26 cellular contexts compared by ENCODE assay signal in the genomic region with DNA sequence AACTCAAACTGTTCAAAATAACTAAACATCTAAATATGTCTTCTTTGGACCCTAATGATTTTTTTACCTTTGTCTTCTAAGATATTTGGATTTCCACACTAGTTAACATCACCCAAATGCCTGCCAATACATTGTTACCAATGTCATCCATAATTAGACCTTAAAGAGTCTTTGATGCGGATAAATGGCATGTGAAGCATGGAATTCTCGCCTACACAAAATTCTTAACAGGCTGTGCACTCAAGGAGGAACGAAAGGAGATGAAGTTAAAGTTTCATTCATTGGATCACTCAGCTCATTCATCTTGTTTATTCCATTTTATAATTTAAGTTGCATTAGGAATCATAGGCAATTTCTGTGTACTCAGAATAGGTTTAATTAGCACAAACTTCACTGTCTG.
DNase-seq lines count a peak whose midpoint lies in the region; ATAC-seq, FAIRE-seq and TF ChIP-seq lines count a peak whose summit lies in the region.
"Had no signal": no experiment of that assay in that cellular context is flagged by ENCODE, and none has a peak within 500 bp of the region (broad histone marks: within the 10 kb centered on the region; RNA-seq: fewer than 3 reads in every experiment).

No MANE protein-coding gene starts in this region.

- DNase-seq in D721Med (ENCODE audit: insufficient read length, low spot score) (no peak), SK-N-MC (ENCODE audit: low read depth, low spot score) (no peak), fibroblast of lung (ENCODE audit: low read depth in 2 of 2) (peak in 1 of 2 donors; percentile 85), retinal pigment epithelial cell (ENCODE audit: low read depth) (no peak), NCI-H748 treated with DMSO at 0.1 percent for 48 hours (lab: John Stamatoyannopoulos, UW) (no peak)
- DNase-seq: CD8-positive, alpha-beta memory T cell; DMS153; DND-41; H9; HFFc6; MM.1S; NCI-H1694 treated with DMSO at 0.1 percent for 48 hours; NCI-H524 treated with DMSO at 0.1 percent for 48 hours; NCI-H82; NK-92 treated with Interleukin-12 subunit alpha and Interleukin-12 subunit beta, amount 100 ng/mL, for 24 hours; PC-9 had no signal

- no peak overlapping the region for H2AFZ ChIP-seq in fibroblast of lung (ENCODE audit: low read length)
- H2AFZ ChIP-seq: PC-9 had no signal

- no peaks in the 10 kb centered on the region for H3K27me3 ChIP-seq in fibroblast of lung (ENCODE audit: control insufficient read depth, insufficient read depth, low read length)
- H3K27me3 ChIP-seq: BE2C, SJCRH30 had no signal

- peak overlapping the region; percentile 15 for H3K4me2 ChIP-seq in fibroblast of lung (ENCODE audit: extremely low read depth, insufficient read depth, low read length)
- H3K4me2 ChIP-seq: KMS-11, PC-9 had no signal

- no peaks in the 10 kb centered on the region; the same call in 1 of the 2 replicates for H3K9me3 ChIP-seq in SK-N-MC (ENCODE audit: low read depth, low read length)
- no peaks in the 10 kb centered on the region for H3K9me3 ChIP-seq in fibroblast of lung (ENCODE audit: control insufficient read depth, insufficient read depth, low read depth, low read length)
- H3K9me3 ChIP-seq: BE2C, SJCRH30 had no signal

- H4K20me1 ChIP-seq in fibroblast of lung (ENCODE audit: control insufficient read depth, extremely low read depth, insufficient read depth, low read length), result no peaks in the 10 kb centered on the region

- TF ChIP-seq CTCF in D721Med (IDR thresholded peaks at IDR 0.05; ENCODE audit: insufficient read depth, missing control alignments), result no peak
- TF ChIP-seq CTCF in fibroblast of lung (conservative IDR thresholded peaks at IDR 0.05 in 1 of 2, IDR thresholded peaks at IDR 0.05 in 1 of 2; ENCODE audit: low read depth in 1 of 2, low read length in 2 of 2), result no peak
- TF ChIP-seq CTCF in retinal pigment epithelial cell (conservative IDR thresholded peaks at IDR 0.05; ENCODE audit: low read depth, low read length), result no peak

- H3K27ac ChIP-seq in SK-N-MC, result peak overlapping the region; percentile 58; the same call in 1 of the 2 replicates
- H3K27ac ChIP-seq in fibroblast of lung (ENCODE audit: insufficient read depth, low read length), result no peak overlapping the region
- H3K27ac ChIP-seq: HL-60, KMS-11, PC-9, SJCRH30 had no signal

- no peaks in the 10 kb centered on the region for H3K4me1 ChIP-seq in fibroblast of lung (ENCODE audit: control insufficient read depth, extremely low read depth, insufficient read depth, low read length)
- H3K4me1 ChIP-seq: BE2C, SJCRH30 had no signal

- H3K36me3 ChIP-seq in SK-N-MC (ENCODE audit: insufficient read depth, low read length) (peaks cover 6% of the 10 kb centered on the region; the same call in 1 of the 2 replicates), fibroblast of lung (ENCODE audit: control insufficient read depth, insufficient read depth, low read length) (no peaks in the 10 kb centered on the region)
- H3K36me3 ChIP-seq: BE2C, SJCRH30 had no signal

- H3K9ac ChIP-seq in SK-N-MC (ENCODE audit: insufficient read length) (no peak overlapping the region), fibroblast of lung (ENCODE audit: insufficient read depth, low read length) (no peak overlapping the region)
- H3K9ac ChIP-seq: KMS-11 had no signal

- no peak overlapping the region for H3K4me3 ChIP-seq in SK-N-MC
- H3K4me3 ChIP-seq in fibroblast of lung (replicated peaks in 1 of 4; ENCODE audit: control extremely low read depth in 1 of 4, insufficient read depth in 1 of 4, low read depth in 3 of 4, low read length in 4 of 4), result peak overlapping the region in 1 of 4 experiments; percentile 29
- H3K4me3 ChIP-seq in retinal pigment epithelial cell (ENCODE audit: low read length), result peak overlapping the region; percentile 3
- H3K4me3 ChIP-seq: PC-9, SJCRH30 had no signal

- ATAC-seq in HG02759 (IDR thresholded peaks at IDR 0.05; ENCODE audit: unreplicated experiment) (no peak), HG03045 (IDR thresholded peaks at IDR 0.05; ENCODE audit: unreplicated experiment) (no peak), GM18868 (IDR thresholded peaks at IDR 0.05; ENCODE audit: unreplicated experiment) (no peak)
- ATAC-seq: Right ventricle myocardium inferior had no signal

- peak; percentile 32 for FAIRE-seq in D721Med (lab: Jason Lieb, UNC)
- FAIRE-seq: GM12892, GM19239 had no signal

- no peaks in the 10 kb centered on the region for H3K79me2 ChIP-seq in fibroblast of lung (ENCODE audit: control insufficient read depth, insufficient read depth, low read length)
